In genomic region chr4:55838952-55839351, GRCh38 we compare ENCODE assay signal across 1 cellular context.
A peak's percentile ranks its signal among the peaks of the same experiment; 100 is the strongest.
TF ChIP-seq lines count a peak whose summit lies in the region.

No MANE protein-coding gene starts in this region.

TF ChIP-seq in K562, 482 proteins besides CTCF, POLR2A, EP300 and RAD21 (continued from another document):
- TF ChIP-seq USF1 (CRISPR knock-in tag; IDR thresholded peaks at IDR 0.05) (no peak), ATF3 (IDR thresholded peaks at IDR 0.05) (peak; percentile 55; the same call in 1 of the 2 replicates), ATF3 (CRISPR knock-in tag; conservative IDR thresholded peaks at IDR 0.05) (no peak), SOX6 (IDR thresholded peaks at IDR 0.05) (0 out of 2 replicates have a peak, but pooled peaks have one; percentile 63), EHMT2 (IDR thresholded peaks at IDR 0.05) (no peak), CHCHD3 (CRISPR knock-in tag; IDR thresholded peaks at IDR 0.05) (no peak), RFX7 (CRISPR knock-in tag; IDR thresholded peaks at IDR 0.05) (no peak), TRIM24 (IDR thresholded peaks at IDR 0.05) (peak in 1 of 2 experiments; percentile 71; a peak in 1 of 4 replicates), HDAC8 (tag; IDR thresholded peaks at IDR 0.05) (no peak), L3MBTL2 (IDR thresholded peaks at IDR 0.05) (no peak), RERE (CRISPR knock-in tag; IDR thresholded peaks at IDR 0.05; ENCODE audit: borderline replicate concordance) (no peak), BRCA1 (IDR thresholded peaks at IDR 0.05) (no peak), BRCA1 (CRISPR knock-in tag; IDR thresholded peaks at IDR 0.05) (no peak), SP1 (CRISPR knock-in tag; IDR thresholded peaks at IDR 0.05) (no peak), ZNF76 (CRISPR knock-in tag; IDR thresholded peaks at IDR 0.05; ENCODE audit: borderline replicate concordance) (no peak)
TF ChIP-seq in K562: peak in this region for 6.
